Comparison of ENCODE assay signal across 12 cellular contexts in the genomic region with DNA sequence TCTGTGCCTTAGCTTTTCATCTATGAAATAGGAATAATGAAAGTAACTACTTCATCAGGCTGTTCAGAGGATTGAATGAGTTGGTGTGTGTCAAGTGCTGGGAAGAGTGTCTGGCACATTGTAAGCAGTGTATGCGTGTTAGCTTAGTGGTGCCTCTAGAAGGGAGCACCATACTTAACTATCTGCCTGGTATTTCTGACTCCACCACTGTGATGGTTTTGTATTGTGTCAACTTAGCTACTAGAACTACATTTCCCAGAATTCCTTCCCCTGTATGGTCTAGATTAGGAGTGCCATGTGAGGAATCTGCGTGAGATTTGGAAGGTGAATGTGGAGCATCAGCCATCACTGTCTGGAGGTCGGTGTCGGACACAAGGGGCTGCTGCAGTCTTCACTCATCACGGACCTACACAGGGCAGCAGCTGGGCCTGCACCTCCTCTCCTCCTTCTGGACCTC.
A peak's percentile ranks its signal among the peaks of the same experiment; 100 is the strongest.
DNase-seq lines count a peak whose midpoint lies in the region; ATAC-seq and TF ChIP-seq lines count a peak whose summit lies in the region.
"Had no signal": no experiment of that assay in that cellular context is flagged by ENCODE, and none has a peak within 500 bp of the region (broad histone marks: within the 10 kb centered on the region; RNA-seq: fewer than 3 reads in every experiment).

No MANE protein-coding gene starts in this region.

- peak overlapping the region; percentile 77 for H3K9ac ChIP-seq in skeletal muscle satellite cell (ENCODE audit: low read depth, low read length)
- H3K9ac ChIP-seq: BLaER1 treated with 17β-estradiol and CSF1 and Interleukin-3, amounts not matched to agents 10 nM and 100 nM had no signal

- no peak for TF ChIP-seq POLR2A in gastroesophageal sphincter (IDR thresholded peaks at IDR 0.05)

- peak overlapping the region; percentile 76 for H3K27ac ChIP-seq in adipose tissue (ENCODE audit: low read depth, low read length)
- peak overlapping the region; percentile 35 to 92 (median 80) for H3K27ac ChIP-seq in gastroesophageal sphincter
- H3K27ac ChIP-seq: VCaP had no signal

- no peak for TF ChIP-seq CTCF in gastroesophageal sphincter (IDR thresholded peaks at IDR 0.05)

- DNase-seq in ELR (ENCODE audit: low read depth), result peak; percentile 45
- no peak for DNase-seq in NCI-H2227 (lab: John Stamatoyannopoulos, UW; ENCODE audit: unreplicated experiment)
- DNase-seq in dedifferentiated amniotic fluid mesenchymal stem cell (ENCODE audit: extremely low spot score), result no peak
- DNase-seq: effector CD8-positive, alpha-beta T cell; stimulated activated CD4-positive, alpha-beta T cell treated with anti-CD3 and anti-CD28 coated beads, Interleukin-4, amount 100 ng/mL, for 24 hours had no signal

- ATAC-seq in gastroesophageal sphincter, result no peak
- no peak for ATAC-seq in HG03196 (IDR thresholded peaks at IDR 0.05; ENCODE audit: unreplicated experiment)
- no peak for ATAC-seq in HG02884 (IDR thresholded peaks at IDR 0.05; ENCODE audit: unreplicated experiment)

- peak overlapping the region; percentile 64 for H3K4me2 ChIP-seq in skeletal muscle satellite cell (ENCODE audit: low read length)

- H3K4me1 ChIP-seq in gastroesophageal sphincter (peaks cover 0 to 65% (median 36%) of the 10 kb centered on the region in 3 donors), skeletal muscle satellite cell (ENCODE audit: control insufficient read depth, insufficient read depth, low read length) (peaks cover 54% of the 10 kb centered on the region)

- H3K27me3 ChIP-seq in gastroesophageal sphincter (no peaks in the 10 kb centered on the region), skeletal muscle satellite cell (ENCODE audit: control insufficient read depth, insufficient read depth, low read length) (no peaks in the 10 kb centered on the region)
- H3K27me3 ChIP-seq: BLaER1 treated with 17β-estradiol and CSF1 and Interleukin-3, amounts not matched to agents 10 nM and 100 nM had no signal

- TF ChIP-seq EP300 in gastroesophageal sphincter (IDR thresholded peaks at IDR 0.05), result no peak

- H3K36me3 ChIP-seq in gastroesophageal sphincter, result no peaks in the 10 kb centered on the region
- no peaks in the 10 kb centered on the region for H3K36me3 ChIP-seq in skeletal muscle satellite cell (ENCODE audit: insufficient read depth, low read length)
- H3K36me3 ChIP-seq: BLaER1 treated with 17β-estradiol and CSF1 and Interleukin-3, amounts not matched to agents 10 nM and 100 nM had no signal

- H3K9me3 ChIP-seq in gastroesophageal sphincter (no peaks in the 10 kb centered on the region), skeletal muscle satellite cell (replicated peaks; ENCODE audit: low read length) (no peaks in the 10 kb centered on the region)
- H3K9me3 ChIP-seq: BLaER1 treated with 17β-estradiol and CSF1 and Interleukin-3, amounts not matched to agents 10 nM and 100 nM had no signal

- WGBS in adipose tissue, 3 donors, result 95 to 97% (median 96%) methylated on average over 5 of the region's 5 CpGs
- 92 to 100% methylated on average over 1 to 2 of the region's 5 CpGs for WGBS in gastroesophageal sphincter (ENCODE audit: low coverage in 1 of 2), 2 donors

- H3K4me3 ChIP-seq in gastroesophageal sphincter (no peak overlapping the region), skeletal muscle satellite cell (ENCODE audit: low read length) (peak overlapping the region; percentile 23)
- H3K4me3 ChIP-seq: BLaER1 treated with 17β-estradiol and CSF1 and Interleukin-3, amounts not matched to agents 10 nM and 100 nM had no signal
